Comparison of ENCODE assay signal across 20 cellular contexts in the genomic region with DNA sequence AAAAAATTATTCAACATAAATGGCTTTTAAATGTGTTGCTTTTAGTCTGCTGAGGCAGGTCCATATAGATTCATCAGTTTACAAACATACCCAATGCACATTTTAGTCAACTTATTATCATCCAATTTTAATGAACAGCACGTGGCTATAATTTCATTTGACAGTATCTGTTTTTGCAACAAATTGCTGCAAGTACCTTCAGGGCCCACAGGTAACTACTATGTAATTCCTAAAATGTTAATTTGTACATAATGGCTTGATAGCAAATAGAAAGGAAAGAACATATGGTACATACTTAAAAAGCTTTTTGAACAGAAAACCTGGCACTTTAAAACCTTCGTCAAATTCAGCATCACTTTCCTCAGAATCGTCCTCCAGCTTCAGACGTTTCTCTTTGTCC.
"Had no signal": no experiment of that assay in that cellular context is flagged by ENCODE, and none has a peak within 500 bp of the region (broad histone marks: within the 10 kb centered on the region; RNA-seq: fewer than 3 reads in every experiment).

No MANE protein-coding gene starts in this region.

- H3K4me3 Mint-ChIP-seq: IgD-negative memory B cell had no signal

- DNase-seq: Kasumi-1, MM.1S, NCI-H1092 treated with DMSO at 0.1 percent for 48 hours, NCI-H1417, NCI-H1436 treated with DMSO at 0.1 percent for 48 hours, NCI-H1694, NCI-H187 treated with DMSO at 0.1 percent for 48 hours, NCI-H2029 treated with DMSO at 0.1 percent for 48 hours, NCI-H2171 treated with DMSO at 0.1 percent for 48 hours, NCI-H524, NCI-H526 treated with DMSO at 0.1 percent for 48 hours, NCI-H774, RPMI8226, SHP77 treated with DMSO at 0.1 percent for 48 hours, SJCRH30, SW 1271 had no signal

- H3K27ac Mint-ChIP-seq: IgD-negative memory B cell had no signal

- H3K27ac ChIP-seq: HL-60, KMS-11, SJCRH30 had no signal

- H3K27me3 Mint-ChIP-seq: IgD-negative memory B cell had no signal

- ATAC-seq: K562 had no signal

- H3K9me3 Mint-ChIP-seq: IgD-negative memory B cell had no signal
